Comparison of ENCODE assay signal across 25 cellular contexts in genomic region chr5:131943914-131944313, GRCh38. TPM values are rescaled to one million over a fixed set of nuclear protein-coding genes. Genes with fewer than 3 reads are reported as not detected.
"Had no signal": no experiment of that assay in that cellular context is flagged by ENCODE, and none has a peak within 500 bp of the region (broad histone marks: within the 10 kb centered on the region; RNA-seq: fewer than 3 reads in every experiment).

No MANE protein-coding gene starts in this region.

- H3K27me3 ChIP-seq: esophagus squamous epithelium, gastroesophageal sphincter, heart left ventricle, testis, vagina had no signal

- H3K4me3 ChIP-seq: coronary artery, esophagus squamous epithelium, gastroesophageal sphincter, heart left ventricle, lower lobe of right lung, mucosa of descending colon, vagina had no signal

- DNase-seq: activated CD4-positive, alpha-beta T cell treated with anti-CD3 and anti-CD28 coated beads for 1 hour; activated CD4-positive, alpha-beta T cell treated with anti-CD3 and anti-CD28 coated beads, Interleukin-2, amount 50 U/mL, for 1 hour; activated CD8-positive, alpha-beta memory T cell treated with anti-CD3 and anti-CD28 coated beads, Interleukin-2, amount 50 U/mL, for 4 hours; activated naive CD4-positive, alpha-beta T cell treated with Interleukin-2 at 50 U/mL for 16 hours; activated naive CD8-positive, alpha-beta T cell treated with anti-CD3 and anti-CD28 coated beads for 36 hours; activated T-cell treated with anti-CD3 and anti-CD28 coated beads, Interleukin-2, amount 50 U/mL, for 48 hours; cerebellar nuclear complex; endodermal cell; esophagus squamous epithelium; heart left ventricle; kidney; lower lobe of right lung; mesendoderm; mucosa of descending colon; nucleus accumbens; right cardiac atrium; stimulated activated CD4-positive, alpha-beta T cell treated with anti-CD3 and anti-CD28 coated beads, Interleukin-12 subunit alpha, Interleukin-12 subunit beta, amount 100 ng/mL, for 4 hours; testis; trophoblast cell had no signal

- H3K4me1 ChIP-seq: esophagus squamous epithelium, gastroesophageal sphincter, lower lobe of right lung, parathyroid adenoma, testis, vagina had no signal

- H3K36me3 ChIP-seq: esophagus squamous epithelium, gastroesophageal sphincter, heart left ventricle, lower lobe of right lung, vagina had no signal

- H3K9me3 ChIP-seq: esophagus squamous epithelium, gastroesophageal sphincter, heart left ventricle, lower lobe of right lung, mucosa of descending colon, testis, vagina had no signal

- H3K27ac ChIP-seq: coronary artery, esophagus squamous epithelium, gastroesophageal sphincter, heart left ventricle, lower lobe of right lung, parathyroid adenoma, vagina had no signal

- FAIRE-seq: astrocyte, kidney had no signal

RNA-seq across cellular contexts. Expression of gene MEIKIN, which starts 1.5 kb away (rescaled TPM):
- polyA plus RNA-seq: neural cell had no signal
